21 cellular contexts compared by ENCODE assay signal in the genomic region with DNA sequence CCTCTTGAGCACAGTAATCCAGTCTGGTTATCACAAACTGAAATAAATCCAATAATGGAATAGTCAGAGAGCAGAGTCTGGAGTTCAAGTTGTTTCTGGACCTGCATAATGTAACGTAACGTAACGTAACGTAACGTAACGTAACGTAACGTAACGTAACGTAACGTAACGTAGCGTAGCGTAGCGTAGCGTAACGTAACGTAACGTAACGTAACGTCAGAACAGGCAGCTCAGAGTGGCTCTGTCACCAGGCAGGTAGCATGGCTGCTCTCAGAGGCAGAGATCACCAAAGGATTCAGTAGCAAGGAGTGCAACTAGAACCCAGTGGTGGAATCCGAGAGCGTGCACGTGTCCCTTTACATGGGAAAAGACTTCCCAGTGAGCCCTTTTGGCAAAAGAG.
"Had no signal": no experiment of that assay in that cellular context is flagged by ENCODE, and none has a peak within 500 bp of the region (broad histone marks: within the 10 kb centered on the region; RNA-seq: fewer than 3 reads in every experiment).

No MANE protein-coding gene starts in this region.

- DNase-seq: activated B cell treated with CpG ODN at 0.5 μM for 24 hours; activated CD4-positive, alpha-beta T cell treated with anti-CD3 and anti-CD28 coated beads for 48 hours; activated CD8-positive, alpha-beta memory T cell treated with anti-CD3 and anti-CD28 coated beads for 24 hours; activated naive CD4-positive, alpha-beta T cell; activated naive CD8-positive, alpha-beta T cell treated with anti-CD3 and anti-CD28 coated beads, Interleukin-2, amount 10 ng/mL, durations not matched to agents 7 days and 5 days; aorta; left colon; midbrain; stimulated activated CD4-positive, alpha-beta T cell treated with anti-CD3 and anti-CD28 coated beads, Interleukin-15, amount 100 ng/mL, for 24 hours; stimulated activated CD4-positive, alpha-beta T cell treated with anti-CD3 and anti-CD28 coated beads, Interleukin-4, amount 100 ng/mL, for 1 hour; stimulated activated naive B cell treated with anti-CD40 and anti-IgM and Interleukin-4, amounts not matched to agents 10 μg/mL and 1 μg/mL and 100 μg/mL, for 72 hours; substantia nigra; T-helper 2 cell; transverse colon had no signal

- H3K4me1 ChIP-seq: parathyroid adenoma had no signal

- H3K79me2 ChIP-seq: parathyroid adenoma had no signal

- H3K27ac ChIP-seq: parathyroid adenoma, skin epidermis, transverse colon, vagina had no signal

- H3K9me3 ChIP-seq: transverse colon, vagina had no signal

- H3K9ac ChIP-seq: parathyroid adenoma had no signal

- H2AFZ ChIP-seq: parathyroid adenoma had no signal

- ATAC-seq: left colon; stimulated activated naive B cell treated with anti-CD40 and anti-IgM and Interleukin-4, amounts not matched to agents 10 μg/mL and 1 μg/mL and 100 μg/mL, for 72 hours had no signal

- H3K36me3 ChIP-seq: transverse colon, vagina had no signal

- H3K27me3 ChIP-seq: transverse colon, vagina had no signal

- FAIRE-seq: bronchial epithelial cell, islet of Langerhans, TTC549 had no signal

- H3K4me3 ChIP-seq: lung, skin epidermis, transverse colon, vagina had no signal
